In the genomic region with DNA sequence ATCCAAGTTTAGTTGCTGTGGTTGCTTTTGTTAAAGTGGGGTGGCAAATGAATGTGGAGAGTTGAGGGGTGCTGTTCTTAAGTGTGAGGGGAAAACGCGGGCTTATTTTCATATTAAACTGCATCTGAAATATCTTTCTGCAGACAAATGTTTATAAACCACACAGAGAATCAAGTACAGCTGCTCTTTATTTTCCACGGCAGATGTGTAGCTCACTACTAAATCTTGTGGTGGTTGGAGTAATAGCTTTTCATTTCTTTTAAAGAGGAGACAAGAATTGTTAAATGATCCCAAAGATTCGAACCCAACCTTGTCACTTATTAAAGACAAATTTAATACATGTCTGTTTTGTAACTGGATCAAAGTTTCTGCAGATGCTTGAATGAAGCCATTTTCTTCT, we compare ENCODE assay signal across 8 cellular contexts. TPM values are rescaled to one million over a fixed set of nuclear protein-coding genes. Genes with fewer than 3 reads are reported as not detected.
A peak's percentile ranks its signal among the peaks of the same experiment; 100 is the strongest.
DNase-seq lines count a peak whose midpoint lies in the region; ATAC-seq and TF ChIP-seq lines count a peak whose summit lies in the region.

No MANE protein-coding gene starts in this region.

- H3K27me3 ChIP-seq in CD4-positive, alpha-beta memory T cell (ENCODE audit: insufficient read depth, low read length): no peaks in the 10 kb centered on the region
- no peaks in the 10 kb centered on the region for H3K27me3 ChIP-seq in thyroid gland

- H3K4me1 Mint-ChIP-seq in CD4-positive, alpha-beta memory T cell: peaks cover 41 to 85% (median 56%) of the 10 kb centered on the region in 4 donors
- H3K4me1 Mint-ChIP-seq in dendritic cell treated with granulocyte-macrophage colony-stimulating factor and Interleukin-4, amounts not matched to agents 40 ng/mL and 50 ng/mL, for 4 days (ENCODE audit: low read depth): peaks cover 25% of the 10 kb centered on the region
- H3K4me1 Mint-ChIP-seq in nephron progenitor cell: peaks cover 42% of the 10 kb centered on the region

- peak overlapping the region in 6 of 7 donors; percentile 66 to 99 (median 78) for H3K27ac Mint-ChIP-seq in CD4-positive, alpha-beta memory T cell
- H3K27ac Mint-ChIP-seq in dendritic cell treated with granulocyte-macrophage colony-stimulating factor and Interleukin-4, amounts not matched to agents 40 ng/mL and 50 ng/mL, for 4 days: peak overlapping the region; percentile 99
- no peak overlapping the region for H3K27ac Mint-ChIP-seq in nephron progenitor cell

- H3K4me3 Mint-ChIP-seq in CD4-positive, alpha-beta memory T cell: peak overlapping the region; percentile 55 to 99 (median 96)
- H3K4me3 Mint-ChIP-seq in dendritic cell treated with granulocyte-macrophage colony-stimulating factor and Interleukin-4, amounts not matched to agents 40 ng/mL and 50 ng/mL, for 4 days: peak overlapping the region; percentile 90
- H3K4me3 Mint-ChIP-seq in nephron progenitor cell: peak overlapping the region; percentile 99

- no peaks in the 10 kb centered on the region for H3K36me3 ChIP-seq in CD4-positive, alpha-beta memory T cell (ENCODE audit: insufficient read depth, low read length)
- H3K36me3 ChIP-seq in thyroid gland: no peaks in the 10 kb centered on the region

- no peaks in the 10 kb centered on the region for H3K27me3 Mint-ChIP-seq in CD4-positive, alpha-beta memory T cell
- H3K27me3 Mint-ChIP-seq in dendritic cell treated with granulocyte-macrophage colony-stimulating factor and Interleukin-4, amounts not matched to agents 40 ng/mL and 50 ng/mL, for 4 days: no peaks in the 10 kb centered on the region
- H3K27me3 Mint-ChIP-seq in nephron progenitor cell (ENCODE audit: low read depth, poor library complexity): no peaks in the 10 kb centered on the region

- no peaks in the 10 kb centered on the region for H3K9me3 ChIP-seq in CD4-positive, alpha-beta memory T cell (ENCODE audit: control insufficient read depth in 1 of 2, low read length in 2 of 2)
- H3K9me3 ChIP-seq in thyroid gland: no peaks in the 10 kb centered on the region

- TF ChIP-seq POLR2A in thyroid gland (IDR thresholded peaks at IDR 0.05): no peak

- H3K9me3 Mint-ChIP-seq in CD4-positive, alpha-beta memory T cell: peaks cover 0 to 5% (median 0%) of the 10 kb centered on the region in 8 donors
- H3K9me3 Mint-ChIP-seq in dendritic cell treated with granulocyte-macrophage colony-stimulating factor and Interleukin-4, amounts not matched to agents 40 ng/mL and 50 ng/mL, for 4 days: no peaks in the 10 kb centered on the region
- H3K9me3 Mint-ChIP-seq in nephron progenitor cell: no peaks in the 10 kb centered on the region

- WGBS in thyroid gland, 2 donors: 42 to 45% methylated on average over 4 of the region's 4 CpGs

- no peak for DNase-seq in CD4-positive, alpha-beta memory T cell
- DNase-seq in NAMALWA (ENCODE audit: low spot score) (peak; percentile 43), nephron progenitor cell (no peak), NOMO-1 treated with dmso at 0.1 percent for 144 hours (lab: John Stamatoyannopoulos, UW; ENCODE audit: unreplicated experiment) (no peak), thyroid gland (no peak), NCI-H1436 treated with DMSO at 0.1 percent for 48 hours (lab: John Stamatoyannopoulos, UW) (no peak)

- no peak for ATAC-seq in HG03039 (IDR thresholded peaks at IDR 0.05; ENCODE audit: unreplicated experiment)

- H3K36me3 Mint-ChIP-seq in CD4-positive, alpha-beta memory T cell: peaks cover 0 to 37% of the 10 kb centered on the region in 2 donors
- peaks cover 58% of the 10 kb centered on the region for H3K36me3 Mint-ChIP-seq in dendritic cell treated with granulocyte-macrophage colony-stimulating factor and Interleukin-4, amounts not matched to agents 40 ng/mL and 50 ng/mL, for 4 days (ENCODE audit: low read depth)
- H3K36me3 Mint-ChIP-seq in nephron progenitor cell (ENCODE audit: low read depth): peaks cover 5% of the 10 kb centered on the region

- TF ChIP-seq CTCF in nephron progenitor cell (IDR thresholded peaks at IDR 0.05): no peak
- TF ChIP-seq CTCF in thyroid gland (IDR thresholded peaks at IDR 0.05): no peak

- peak overlapping the region; percentile 96 for H3K27ac ChIP-seq in CD4-positive, alpha-beta memory T cell (ENCODE audit: low read depth, low read length)
- peak overlapping the region in 1 of 3 donors; percentile 99 for H3K27ac ChIP-seq in thyroid gland

- POLR2A ChIA-PET in CD4-positive, alpha-beta memory T cell (lab: Charles Lee; ENCODE audit: partially characterized antibody): interaction anchor here (1.2 kb wide), 1 partner anchor 85 kb away, joined by 3 read pairs; the partner anchor contains the start of genes PTRH2 and VMP1

- H3K4me1 ChIP-seq in CD4-positive, alpha-beta memory T cell (ENCODE audit: insufficient read depth, low read length): peaks cover 68% of the 10 kb centered on the region
- peaks cover 46 to 49% of the 10 kb centered on the region in 2 donors for H3K4me1 ChIP-seq in thyroid gland

- CTCF ChIA-PET in CD4-positive, alpha-beta memory T cell (lab: Charles Lee; ENCODE audit: partially characterized antibody): interaction anchor here (0.9 kb wide), 1 partner anchor 20 kb away, joined by 3 read pairs; no protein-coding TSS in a partner anchor

- intact Hi-C loops in CD4-positive, alpha-beta memory T cell (cut with micrococcal nuclease): no loop called here
- intact Hi-C loops in dendritic cell treated with granulocyte-macrophage colony-stimulating factor and Interleukin-4, amounts not matched to agents 40 ng/mL and 50 ng/mL, for 4 days (cut with micrococcal nuclease): loop anchor here (1.0 kb wide), 1 partner anchor 13 kb away; no protein-coding TSS in a partner anchor
- intact Hi-C loops in thyroid gland (cut with DNase I): loop anchor here (10.0 kb wide), 1 partner anchor 83 kb away; the partner anchor contains the start of genes PTRH2 and VMP1

- no peak overlapping the region for H3K4me3 ChIP-seq in CD4-positive, alpha-beta memory T cell (ENCODE audit: low read length in 2 of 2)
- no peak overlapping the region for H3K4me3 ChIP-seq in thyroid gland (replicated peaks in 1 of 3)

RNA-seq across cellular contexts. Expression of gene CLTC, which starts 2.1 kb away (rescaled TPM):
- 100 to 1,000 TPM; 115 to 118 TPM for total RNA-seq in CD4-positive, alpha-beta memory T cell
- polyA plus RNA-seq in CD4-positive, alpha-beta memory T cell: 10 to 100 TPM; 27.0 to 54.2 TPM
- 100 to 1,000 TPM; 250 to 474 (median 364) TPM for total RNA-seq in thyroid gland

RNA-seq across cellular contexts. Expression of gene DHX40, which starts 56.4 kb away (rescaled TPM):
- total RNA-seq in CD4-positive, alpha-beta memory T cell: 10 to 100 TPM; 25.4 to 29.9 TPM
- polyA plus RNA-seq in CD4-positive, alpha-beta memory T cell: 10 to 100 TPM; 19.9 to 27.1 TPM
- 10 to 100 TPM; 47.8 to 65.4 (median 59.7) TPM for total RNA-seq in thyroid gland
